Comparison of ENCODE assay signal across 28 cellular contexts in genomic region chr20:24806896-24807676, GRCh38.
A peak's percentile ranks its signal among the peaks of the same experiment; 100 is the strongest.
DNase-seq lines count a peak whose midpoint lies in the region; ATAC-seq, FAIRE-seq and TF ChIP-seq lines count a peak whose summit lies in the region.
"Had no signal": no experiment of that assay in that cellular context is flagged by ENCODE, and none has a peak within 500 bp of the region (broad histone marks: within the 10 kb centered on the region; RNA-seq: fewer than 3 reads in every experiment).

No MANE protein-coding gene starts in this region.

- H3K4me1 ChIP-seq in right atrium auricular region, result no peaks in the 10 kb centered on the region
- H3K4me1 ChIP-seq in HepG2 (ENCODE audit: insufficient read depth, low read length), result no peaks in the 10 kb centered on the region
- H3K4me1 ChIP-seq in right lobe of liver, result no peaks in the 10 kb centered on the region
- no peaks in the 10 kb centered on the region for H3K4me1 ChIP-seq in lower lobe of right lung
- peaks cover 39 to 46% of the 10 kb centered on the region in 2 donors for H3K4me1 ChIP-seq in thyroid gland
- H3K4me1 ChIP-seq: BE2C had no signal

- TF ChIP-seq CTCF in right atrium auricular region (IDR thresholded peaks at IDR 0.05) (no peak), HepG2 (CRISPR knock-in tag; IDR thresholded peaks at IDR 0.05) (no peak), right lobe of liver (IDR thresholded peaks at IDR 0.05) (no peak), lower lobe of right lung (IDR thresholded peaks at IDR 0.05) (no peak), thyroid gland (IDR thresholded peaks at IDR 0.05) (no peak)

- WGBS in HepG2 (ENCODE audit: low lambda C conversion rate), result 19% methylated on average over 11 of the region's 11 CpGs
- WGBS in right lobe of liver (ENCODE audit: insufficient coverage, low coverage, low lambda C conversion rate, missing lambda C conversion rate), result 77% methylated on average over 3 of the region's 11 CpGs
- 43 to 59% methylated on average over 9 to 10 of the region's 11 CpGs for WGBS in thyroid gland, 2 donors

- in situ Hi-C loops in HepG2 (cut with HindIII; ENCODE audit: extremely low pct_ligation_motif_present, low pct_unique_long_range_greater_than_20kb), result no loop called here

- BruUV-seq in HepG2 (replicated peaks; lab: Mats Ljungman, UMichigan), result no TSS peak

- no peak for FAIRE-seq in HepG2 (lab: Jason Lieb, UNC)
- FAIRE-seq: A204.1, GM12878, GM12892, GM18507 had no signal

- intact Hi-C loops in left cardiac atrium (cut with DNase I), result loop anchor here in 1 of 2 donors (10.0 kb wide), 1 partner anchor 108 kb away; no protein-coding TSS in a partner anchor
- intact Hi-C loops in HepG2 (cut with micrococcal nuclease; ENCODE audit: unreplicated experiment), result no loop called here
- intact Hi-C loops in right lobe of liver (cut with DNase I), result no loop called here
- intact Hi-C loops in lower lobe of right lung (cut with DNase I), result no loop called here
- intact Hi-C loops in thyroid gland (cut with DNase I), result no loop called here
- intact Hi-C loops in posterior vena cava (cut with DNase I), result no loop called here

- H3K36me3 ChIP-seq in right atrium auricular region (no peaks in the 10 kb centered on the region), HepG2 (replicated peaks in 1 of 2; ENCODE audit: control insufficient read depth in 1 of 2, insufficient read depth in 2 of 2, low read length in 2 of 2) (no peaks in the 10 kb centered on the region), right lobe of liver (no peaks in the 10 kb centered on the region), lower lobe of right lung (no peaks in the 10 kb centered on the region), thyroid gland (no peaks in the 10 kb centered on the region)
- H3K36me3 ChIP-seq: BE2C, BLaER1 had no signal

- TF ChIP-seq EP300 in HepG2 (IDR thresholded peaks at IDR 0.05; ENCODE audit: low read depth in 2 of 2, low read length in 2 of 2) (no peak), HepG2 (CRISPR knock-in tag; IDR thresholded peaks at IDR 0.05; ENCODE audit: borderline replicate concordance) (no peak)

- no peaks in the 10 kb centered on the region for H4K20me1 ChIP-seq in HepG2 (ENCODE audit: insufficient read depth, low read length)
- H4K20me1 ChIP-seq: BLaER1 had no signal

- H3K27me3 ChIP-seq in right atrium auricular region (no peaks in the 10 kb centered on the region), HepG2 (ENCODE audit: control insufficient read depth in 1 of 2, insufficient read depth in 2 of 2, low read length in 2 of 2) (peaks cover 6 to 34% of the 10 kb centered on the region in 2 experiments; a peak in 3 of 5 replicates), right lobe of liver (no peaks in the 10 kb centered on the region), lower lobe of right lung (ENCODE audit: low read depth) (no peaks in the 10 kb centered on the region), thyroid gland (no peaks in the 10 kb centered on the region)
- H3K27me3 ChIP-seq: BE2C, BLaER1 had no signal

- H3K27ac ChIP-seq in right atrium auricular region, result no peak overlapping the region
- H3K27ac ChIP-seq in HepG2 (ENCODE audit: extremely low read length, insufficient read depth, low read length), result no peak overlapping the region
- H3K27ac ChIP-seq in right lobe of liver, result no peak overlapping the region
- H3K27ac ChIP-seq in lower lobe of right lung, result no peak overlapping the region
- H3K27ac ChIP-seq in thyroid gland, result peak overlapping the region; percentile 28 to 71 (median 62)
- H3K27ac ChIP-seq: BLaER1 had no signal

- POLR2A ChIA-PET in HepG2 (lab: Yijun Ruan, JAX), result no interaction called here

- H3K9me3 ChIP-seq in right atrium auricular region (no peaks in the 10 kb centered on the region), HepG2 (ENCODE audit: low read length) (no peaks in the 10 kb centered on the region), right lobe of liver (no peaks in the 10 kb centered on the region), lower lobe of right lung (no peaks in the 10 kb centered on the region), thyroid gland (no peaks in the 10 kb centered on the region)
- H3K9me3 ChIP-seq: BE2C, BLaER1 had no signal

- CTCF ChIA-PET in HepG2 (lab: Yijun Ruan, JAX; ENCODE audit: low intra/inter-chr PET ratio, low total read pairs), result no interaction called here

- H3K79me2 ChIP-seq in HepG2 (ENCODE audit: insufficient read depth, low read length), result no peaks in the 10 kb centered on the region

- no peak for TF ChIP-seq POLR2A in HepG2 (IDR thresholded peaks at IDR 0.05; ENCODE audit: insufficient read depth in 1 of 2, low read depth in 2 of 2, low read length in 2 of 2)
- no peak for TF ChIP-seq POLR2A in right lobe of liver (IDR thresholded peaks at IDR 0.05)
- no peak for TF ChIP-seq POLR2A in thyroid gland (IDR thresholded peaks at IDR 0.05)

- TF ChIP-seq RAD21 in HepG2 (CRISPR knock-in tag; IDR thresholded peaks at IDR 0.05), result no peak

- ATAC-seq in left cardiac atrium, result peak; percentile 55 to 81
- ATAC-seq in HepG2, result no peak
- ATAC-seq in right lobe of liver, result no peak
- no peak for ATAC-seq in lower lobe of right lung
- ATAC-seq: GM12878 had no signal

- H3K4me3 ChIP-seq in right atrium auricular region, result no peak overlapping the region
- no peak overlapping the region for H3K4me3 ChIP-seq in HepG2 (replicated peaks in 1 of 3; ENCODE audit: insufficient read depth in 1 of 3, low read depth in 2 of 3, low read length in 3 of 3)
- H3K4me3 ChIP-seq in right lobe of liver, result no peak overlapping the region
- no peak overlapping the region for H3K4me3 ChIP-seq in lower lobe of right lung
- H3K4me3 ChIP-seq in thyroid gland (replicated peaks in 1 of 3), result no peak overlapping the region
- H3K4me3 ChIP-seq: BLaER1, GM12878 had no signal

- no peak overlapping the region for H2AFZ ChIP-seq in HepG2 (ENCODE audit: low read length)

- H3K4me2 ChIP-seq in HepG2 (ENCODE audit: low read depth, low read length), result no peak overlapping the region
- H3K4me2 ChIP-seq: BLaER1 had no signal

- H3K9ac ChIP-seq in HepG2 (ENCODE audit: insufficient read depth, low read depth, low read length), result no peak overlapping the region
- H3K9ac ChIP-seq: BLaER1 had no signal

- DNase-seq in left cardiac atrium (no peak), right atrium auricular region (ENCODE audit: low spot score) (no peak), HepG2 (ENCODE audit: low spot score) (no peak), right lobe of liver (no peak), lower lobe of right lung (peak; percentile 27), thyroid gland (peak; percentile 65 to 79), SHP77 (lab: John Stamatoyannopoulos, UW) (no peak), posterior vena cava (ENCODE audit: low spot score) (no peak)
- DNase-seq: 8988T; ACHN; BE2C; C1 segment of cervical spinal cord; CD4-positive, alpha-beta memory T cell; CD4-positive, CD25-positive, alpha-beta regulatory T cell; CD8-positive, alpha-beta memory T cell; COR-L47; DMS 273 treated with DMSO at 0.1 percent for 48 hours; DMS153; DMS53; DMS79; DND-41; EL; GDM1 had no signal

TF ChIP-seq in HepG2, 621 proteins besides CTCF, POLR2A, EP300 and RAD21:
- TF ChIP-seq ZNF558 (CRISPR knock-in tag; IDR thresholded peaks at IDR 0.05; ENCODE audit: borderline replicate concordance) (no peak), MNT (IDR thresholded peaks at IDR 0.05) (peak; percentile 78), PPARG (CRISPR knock-in tag; conservative IDR thresholded peaks at IDR 0.05) (no peak), ZNF580 (CRISPR knock-in tag; IDR thresholded peaks at IDR 0.05; ENCODE audit: borderline replicate concordance, low read depth) (no peak), ZNF180 (CRISPR knock-in tag; IDR thresholded peaks at IDR 0.05; ENCODE audit: borderline replicate concordance, low read depth) (no peak), NCOA1 (CRISPR knock-in tag; IDR thresholded peaks at IDR 0.05) (no peak)

Comparison
In these comparisons a context has a peak if more than half of its experiments do, and no peak if none do; other contexts are left out.
1. ATAC-seq: peak in left cardiac atrium (2 of 2); none in HepG2 (single experiment), right lobe of liver (0 of 4) and lower lobe of right lung (0 of 2).
2. DNase-seq: peak in lower lobe of right lung (single experiment) and thyroid gland (2 of 2); none in left cardiac atrium (single experiment), right atrium auricular region (single experiment), HepG2 (single experiment), right lobe of liver (0 of 3), SHP77 (0 of 2) and posterior vena cava (single experiment).
3. H3K27ac ChIP-seq: peak in thyroid gland (3 of 3); none in right atrium auricular region (0 of 2), HepG2 (single experiment), right lobe of liver (0 of 3) and lower lobe of right lung (single experiment).